In the genomic region with DNA sequence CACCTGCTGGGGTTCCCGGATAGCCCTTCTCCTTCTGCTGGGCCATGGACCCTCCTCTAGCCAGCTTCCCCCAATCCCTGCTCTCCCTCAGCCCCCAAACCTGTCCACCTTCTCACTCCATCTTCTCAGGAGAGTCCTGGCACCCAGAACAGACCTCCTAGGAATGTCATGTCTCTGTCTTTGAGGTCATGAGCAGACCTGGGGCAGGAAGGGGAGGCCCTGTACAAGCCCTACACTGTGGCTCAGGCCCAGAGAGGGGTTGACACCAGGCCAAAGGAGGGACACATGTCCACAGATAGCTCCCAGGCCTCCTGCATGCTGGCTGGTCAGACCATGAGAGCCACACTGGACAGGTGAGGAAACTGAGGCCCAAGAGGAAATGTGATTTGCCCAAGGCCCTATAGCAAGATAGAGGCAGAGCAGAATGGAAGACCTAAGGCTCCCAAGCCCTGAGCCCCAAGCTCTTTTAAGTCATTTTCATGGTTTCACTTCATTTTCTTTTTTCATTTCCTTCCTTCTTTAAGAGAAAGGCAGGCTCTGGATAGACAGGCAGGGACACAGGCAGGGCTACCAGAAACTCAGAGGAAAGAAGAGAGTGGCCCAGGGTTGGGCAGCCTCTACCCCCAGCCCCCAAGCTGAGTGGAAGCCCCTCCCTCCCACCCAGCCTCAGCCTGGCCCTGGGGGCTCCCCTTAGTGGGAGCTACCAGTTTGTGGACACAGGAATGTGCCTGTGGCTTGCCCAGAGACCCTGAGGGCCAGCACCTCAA, we compare ENCODE assay signal across 15 cellular contexts.
DNase-seq lines count a peak whose midpoint lies in the region; ATAC-seq and TF ChIP-seq lines count a peak whose summit lies in the region.
"Had no signal": no experiment of that assay in that cellular context is flagged by ENCODE, and none has a peak within 500 bp of the region (broad histone marks: within the 10 kb centered on the region; RNA-seq: fewer than 3 reads in every experiment).

No MANE protein-coding gene starts in this region.

- intact Hi-C loops in tibial artery (cut with DNase I; ENCODE audit: low total_unique reads): no loop called here

- 44 to 67% methylated on average over 1 of the region's 1 CpG for WGBS in lung, 2 donors

- H3K9me3 ChIP-seq in lung (ENCODE audit: control insufficient read depth in 2 of 2, insufficient read depth in 1 of 2, low read length in 1 of 2) (no peaks in the 10 kb centered on the region), tibial artery (no peaks in the 10 kb centered on the region)

- DNase-seq in activated effector memory CD4-positive, alpha-beta T cell treated with anti-CD3 and anti-CD28 coated beads, Interleukin-2, amount 50 U/mL, for 16 hours: peak; percentile 49
- DNase-seq in activated effector memory CD4-positive, alpha-beta T cell treated with Interleukin-2 at 50 U/mL for 16 hours: no peak
- DNase-seq in chondrocyte (ENCODE audit: low spot score): peak; percentile 33
- DNase-seq in lung (ENCODE audit: low spot score): no peak
- peak; percentile 15 to 62 for DNase-seq in tibial artery
- DNase-seq in NCI-H748 (lab: John Stamatoyannopoulos, UW; ENCODE audit: unreplicated experiment): no peak
- DNase-seq: DND-41, foreskin melanocyte, mesendoderm, NCI-H1436, NCI-H774 had no signal

- H3K36me3 ChIP-seq in lung (ENCODE audit: control insufficient read depth in 2 of 2, insufficient read depth in 2 of 2, low read length in 2 of 2): peaks cover 0 to 5% of the 10 kb centered on the region in 2 donors
- peaks cover 0 to 7% (median 0%) of the 10 kb centered on the region in 3 donors for H3K36me3 ChIP-seq in tibial artery

- ATAC-seq in lung (ENCODE audit: insufficient read depth, low FRiP score) (no peak), GM18867 (IDR thresholded peaks at IDR 0.05; ENCODE audit: unreplicated experiment) (no peak), GM21528 (IDR thresholded peaks at IDR 0.05; ENCODE audit: low FRiP score, unreplicated experiment) (no peak)

- no peaks in the 10 kb centered on the region for H3K9me3 Mint-ChIP-seq in chondrocyte (ENCODE audit: low read depth)
- H3K9me3 Mint-ChIP-seq: central memory CD8-positive, alpha-beta T cell; T-helper 1 cell treated with Interleukin-12 subunit alpha and Interleukin-12 subunit beta and Interleukin-4 antibody, amounts not matched to agents 30 μg/mL and 1 μg/mL, for 36 hours had no signal

- H3K4me3 Mint-ChIP-seq in chondrocyte (ENCODE audit: unreplicated experiment): no peak overlapping the region
- H3K4me3 Mint-ChIP-seq: central memory CD8-positive, alpha-beta T cell; T-helper 1 cell treated with Interleukin-12 subunit alpha and Interleukin-12 subunit beta and Interleukin-4 antibody, amounts not matched to agents 30 μg/mL and 1 μg/mL, for 36 hours had no signal

- H3K4me3 ChIP-seq in lung (no peak overlapping the region), tibial artery (no peak overlapping the region)

- peak overlapping the region; percentile 25 to 87 for H3K27ac ChIP-seq in lung (ENCODE audit: low read depth in 1 of 2, low read length in 1 of 2)
- peak overlapping the region; percentile 92 to 94 for H3K27ac ChIP-seq in tibial artery

- no peaks in the 10 kb centered on the region for H3K27me3 Mint-ChIP-seq in chondrocyte (ENCODE audit: low read depth)
- H3K27me3 Mint-ChIP-seq: central memory CD8-positive, alpha-beta T cell had no signal

- H3K27me3 ChIP-seq in lung (ENCODE audit: control insufficient read depth, insufficient read depth): no peaks in the 10 kb centered on the region
- no peaks in the 10 kb centered on the region for H3K27me3 ChIP-seq in tibial artery

- peaks cover 23% of the 10 kb centered on the region for H3K36me3 Mint-ChIP-seq in chondrocyte (ENCODE audit: low read depth)

- peaks cover 82% of the 10 kb centered on the region for H3K4me1 Mint-ChIP-seq in chondrocyte (ENCODE audit: low read depth)

- H3K4me1 ChIP-seq in lung (ENCODE audit: control insufficient read depth in 2 of 2, insufficient read depth in 2 of 2, low read length in 2 of 2): peaks cover 0 to 19% of the 10 kb centered on the region in 2 donors
- peaks cover 0 to 69% (median 45%) of the 10 kb centered on the region in 4 donors for H3K4me1 ChIP-seq in tibial artery

- TF ChIP-seq CTCF in chondrocyte (IDR thresholded peaks at IDR 0.05): no peak
- TF ChIP-seq CTCF in lung (IDR thresholded peaks at IDR 0.05; ENCODE audit: control extremely low read depth, extremely low read depth): no peak
- no peak for TF ChIP-seq CTCF in tibial artery (IDR thresholded peaks at IDR 0.05)

- H3K27ac Mint-ChIP-seq in chondrocyte (ENCODE audit: unreplicated experiment): peak overlapping the region; percentile 97

Comparison
In these comparisons a context has a peak if more than half of its experiments do, and no peak if none do; other contexts are left out.
1. DNase-seq: peak in activated effector memory CD4-positive, alpha-beta T cell treated with anti-CD3 and anti-CD28 coated beads, Interleukin-2, amount 50 U/mL, for 16 hours (single experiment), chondrocyte (single experiment) and tibial artery (2 of 2); none in activated effector memory CD4-positive, alpha-beta T cell treated with Interleukin-2 at 50 U/mL for 16 hours (single experiment), lung (single experiment) and NCI-H748 (single experiment).